1 cellular context compared by ENCODE assay signal in the genomic region with DNA sequence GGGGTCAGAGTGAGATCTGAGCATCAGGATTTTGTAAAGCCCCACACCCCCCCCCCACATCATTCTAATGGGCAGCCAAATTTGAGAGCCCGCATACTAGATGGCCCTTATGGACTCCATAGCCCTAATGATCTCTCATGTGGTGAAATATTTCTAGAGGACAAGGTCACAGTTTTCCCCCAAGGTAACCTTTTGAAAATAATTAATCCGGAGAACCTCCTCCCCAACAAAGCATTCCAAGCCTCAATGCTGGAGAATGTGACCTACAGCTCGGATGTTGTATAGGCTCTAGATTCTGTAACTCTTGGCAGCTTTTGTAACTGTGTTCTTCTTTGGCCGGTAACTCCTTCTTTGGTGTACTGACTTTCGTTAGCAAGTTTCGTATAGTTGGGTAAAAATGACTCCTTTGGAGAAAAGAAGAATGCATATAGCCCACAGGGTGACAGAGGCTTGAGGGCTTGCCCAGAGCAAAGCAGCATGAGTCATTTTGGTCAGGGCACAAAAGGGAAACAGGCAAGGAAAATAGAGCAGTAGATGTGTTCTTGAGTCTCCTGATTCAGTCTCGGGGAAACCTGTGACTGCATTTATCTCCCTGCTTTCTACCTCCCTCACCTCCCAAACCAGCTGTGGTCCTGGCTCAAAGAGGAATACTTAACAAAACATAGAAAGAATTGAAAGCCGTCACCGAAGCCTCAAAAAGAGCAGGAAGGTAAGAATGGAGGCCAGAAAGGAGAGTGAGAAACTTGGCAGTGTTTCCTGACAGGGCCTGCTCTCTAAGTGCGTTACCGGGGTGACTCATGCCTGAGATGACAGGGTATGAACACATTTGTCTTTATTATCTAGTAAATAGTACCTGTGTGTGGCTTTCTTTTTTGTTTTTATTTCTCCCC.
TF ChIP-seq lines count a peak whose summit lies in the region.

No MANE protein-coding gene starts in this region.

TF ChIP-seq in K562, 482 proteins besides CTCF, POLR2A, EP300 and RAD21 (continued from another document):
- TF ChIP-seq PKNOX1 (IDR thresholded peaks at IDR 0.05) (peak; percentile 34; the same call in 1 of the 2 replicates), ELK3 (CRISPR knock-in tag; IDR thresholded peaks at IDR 0.05) (no peak), DDX20 (tag; IDR thresholded peaks at IDR 0.05; ENCODE audit: low read depth) (no peak), SMAD3 (CRISPR knock-in tag; conservative IDR thresholded peaks at IDR 0.05) (no peak), ILK (tag; IDR thresholded peaks at IDR 0.05; ENCODE audit: borderline replicate concordance, low read depth) (no peak), E2F3 (CRISPR knock-in tag; IDR thresholded peaks at IDR 0.05) (no peak), POLR2H (tag; IDR thresholded peaks at IDR 0.05; ENCODE audit: low read depth) (no peak), NFYB (IDR thresholded peaks at IDR 0.05; ENCODE audit: extremely low read depth, insufficient read length) (no peak), GTF2E2 (tag; IDR thresholded peaks at IDR 0.05) (no peak), SMAD4 (CRISPR knock-in tag; conservative IDR thresholded peaks at IDR 0.05) (no peak), POLR2B (IDR thresholded peaks at IDR 0.05; ENCODE audit: low read depth, partially characterized antibody) (no peak), JUND (IDR thresholded peaks at IDR 0.05; ENCODE audit: borderline replicate concordance, low read depth, low read length) (peak; percentile 66; the same call in 1 of the 2 replicates), JUND (tag; IDR thresholded peaks at IDR 0.05; ENCODE audit: borderline replicate concordance, low read depth, low read length) (peak; percentile 64; the same call in 2 of the 3 replicates), BDP1 (IDR thresholded peaks at IDR 0.05; ENCODE audit: insufficient read depth, insufficient read length) (no peak), KLF10 (CRISPR knock-in tag; IDR thresholded peaks at IDR 0.05) (no peak), PHF20 (IDR thresholded peaks at IDR 0.05; ENCODE audit: partially characterized antibody) (no peak), L3MBTL2 (IDR thresholded peaks at IDR 0.05) (peak; percentile 49), MBD1 (CRISPR knock-in tag; IDR thresholded peaks at IDR 0.05) (no peak), U2AF1 (optimal IDR thresholded peaks at IDR 0.05; ENCODE audit: low read depth, low read length) (no peak), ARID1B (IDR thresholded peaks at IDR 0.05) (0 out of 2 replicates have a peak, but pooled peaks have one; percentile 49), MEIS2 (IDR thresholded peaks at IDR 0.05; ENCODE audit: partially characterized antibody) (peak; percentile 49), GMEB1 (CRISPR knock-in tag; IDR thresholded peaks at IDR 0.05) (no peak), PATZ1 (CRISPR knock-in tag; IDR thresholded peaks at IDR 0.05; ENCODE audit: borderline replicate concordance) (no peak)
- TF ChIP-seq, protein P1, sequence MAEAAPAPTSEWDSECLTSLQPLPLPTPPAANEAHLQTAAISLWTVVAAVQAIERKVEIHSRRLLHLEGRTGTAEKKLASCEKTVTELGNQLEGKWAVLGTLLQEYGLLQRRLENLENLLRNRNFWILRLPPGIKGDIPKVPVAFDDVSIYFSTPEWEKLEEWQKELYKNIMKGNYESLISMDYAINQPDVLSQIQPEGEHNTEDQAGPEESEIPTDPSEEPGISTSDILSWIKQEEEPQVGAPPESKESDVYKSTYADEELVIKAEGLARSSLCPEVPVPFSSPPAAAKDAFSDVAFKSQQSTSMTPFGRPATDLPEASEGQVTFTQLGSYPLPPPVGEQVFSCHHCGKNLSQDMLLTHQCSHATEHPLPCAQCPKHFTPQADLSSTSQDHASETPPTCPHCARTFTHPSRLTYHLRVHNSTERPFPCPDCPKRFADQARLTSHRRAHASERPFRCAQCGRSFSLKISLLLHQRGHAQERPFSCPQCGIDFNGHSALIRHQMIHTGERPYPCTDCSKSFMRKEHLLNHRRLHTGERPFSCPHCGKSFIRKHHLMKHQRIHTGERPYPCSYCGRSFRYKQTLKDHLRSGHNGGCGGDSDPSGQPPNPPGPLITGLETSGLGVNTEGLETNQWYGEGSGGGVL (CRISPR knock-in tag; IDR thresholded peaks at IDR 0.05), result no peak
- TF ChIP-seq, protein P2, sequence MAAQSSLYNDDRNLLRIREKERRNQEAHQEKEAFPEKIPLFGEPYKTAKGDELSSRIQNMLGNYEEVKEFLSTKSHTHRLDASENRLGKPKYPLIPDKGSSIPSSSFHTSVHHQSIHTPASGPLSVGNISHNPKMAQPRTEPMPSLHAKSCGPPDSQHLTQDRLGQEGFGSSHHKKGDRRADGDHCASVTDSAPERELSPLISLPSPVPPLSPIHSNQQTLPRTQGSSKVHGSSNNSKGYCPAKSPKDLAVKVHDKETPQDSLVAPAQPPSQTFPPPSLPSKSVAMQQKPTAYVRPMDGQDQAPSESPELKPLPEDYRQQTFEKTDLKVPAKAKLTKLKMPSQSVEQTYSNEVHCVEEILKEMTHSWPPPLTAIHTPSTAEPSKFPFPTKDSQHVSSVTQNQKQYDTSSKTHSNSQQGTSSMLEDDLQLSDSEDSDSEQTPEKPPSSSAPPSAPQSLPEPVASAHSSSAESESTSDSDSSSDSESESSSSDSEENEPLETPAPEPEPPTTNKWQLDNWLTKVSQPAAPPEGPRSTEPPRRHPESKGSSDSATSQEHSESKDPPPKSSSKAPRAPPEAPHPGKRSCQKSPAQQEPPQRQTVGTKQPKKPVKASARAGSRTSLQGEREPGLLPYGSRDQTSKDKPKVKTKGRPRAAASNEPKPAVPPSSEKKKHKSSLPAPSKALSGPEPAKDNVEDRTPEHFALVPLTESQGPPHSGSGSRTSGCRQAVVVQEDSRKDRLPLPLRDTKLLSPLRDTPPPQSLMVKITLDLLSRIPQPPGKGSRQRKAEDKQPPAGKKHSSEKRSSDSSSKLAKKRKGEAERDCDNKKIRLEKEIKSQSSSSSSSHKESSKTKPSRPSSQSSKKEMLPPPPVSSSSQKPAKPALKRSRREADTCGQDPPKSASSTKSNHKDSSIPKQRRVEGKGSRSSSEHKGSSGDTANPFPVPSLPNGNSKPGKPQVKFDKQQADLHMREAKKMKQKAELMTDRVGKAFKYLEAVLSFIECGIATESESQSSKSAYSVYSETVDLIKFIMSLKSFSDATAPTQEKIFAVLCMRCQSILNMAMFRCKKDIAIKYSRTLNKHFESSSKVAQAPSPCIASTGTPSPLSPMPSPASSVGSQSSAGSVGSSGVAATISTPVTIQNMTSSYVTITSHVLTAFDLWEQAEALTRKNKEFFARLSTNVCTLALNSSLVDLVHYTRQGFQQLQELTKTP (IDR thresholded peaks at IDR 0.05; ENCODE audit: low read depth in 1 of 2, partially characterized antibody in 2 of 2), result peak in 1 of 2 experiments; percentile 31
